In the genomic region with DNA sequence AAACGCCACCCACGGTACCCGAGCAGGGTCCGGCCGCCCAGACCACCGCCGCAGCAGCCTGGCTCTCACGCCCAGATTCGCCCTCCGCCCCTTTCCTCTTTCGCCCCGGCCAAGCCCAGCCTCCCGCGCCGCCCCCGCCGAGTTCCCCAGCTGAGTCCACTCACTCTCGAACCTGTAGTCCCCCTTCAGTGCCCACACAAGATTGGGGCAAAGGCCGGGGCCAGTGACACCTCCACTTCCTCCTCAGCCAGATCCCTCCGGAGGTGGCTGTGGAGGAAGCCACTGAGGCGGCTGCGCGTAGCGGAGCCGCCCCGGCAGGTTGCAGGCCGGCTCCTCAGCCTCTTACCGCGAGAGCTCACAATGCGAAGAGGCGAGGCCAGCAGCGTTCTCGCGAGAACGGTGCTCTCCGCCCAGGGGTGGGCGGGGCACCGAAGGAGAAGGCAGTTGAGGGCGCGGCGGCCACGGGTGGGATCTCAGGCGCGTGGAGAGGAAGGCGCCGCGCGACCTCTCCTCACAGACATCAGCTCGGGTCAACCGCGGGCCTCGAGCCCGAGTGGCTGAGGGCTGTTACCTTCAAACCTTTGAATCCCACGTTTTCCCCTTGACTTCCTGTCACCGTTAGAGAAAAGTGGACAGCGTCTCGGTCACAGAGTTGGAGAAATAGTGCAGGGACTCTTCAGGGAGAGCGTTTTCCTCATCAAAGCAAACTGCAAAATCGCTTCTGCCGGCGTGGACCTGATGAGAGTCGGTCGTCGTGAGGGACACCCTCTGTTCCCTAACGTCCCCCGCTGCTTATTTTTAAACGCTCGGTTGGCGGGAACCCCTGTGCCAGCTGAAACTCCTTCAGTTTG, we compare ENCODE assay signal across 8 cellular contexts.
DNase-seq lines count a peak whose midpoint lies in the region; ATAC-seq and TF ChIP-seq lines count a peak whose summit lies in the region.

BTBD10 (minus strand) TSS at position 295 of the 851 bp plus-strand sequence. CDS start 18,098 bp downstream, outside the sequence.

- no peaks in the 10 kb centered on the region for H3K9me3 ChIP-seq in BLaER1

- H3K27me3 ChIP-seq in BLaER1 = no peaks in the 10 kb centered on the region

- H3K27ac ChIP-seq in BLaER1 = peak within 1 kb of the TSS; percentile 92

- H3K36me3 ChIP-seq in BLaER1 = peaks cover 11% of the 10 kb centered on the region; the same call in 1 of the 2 replicates

- peaks cover 13% of the 10 kb centered on the region for H4K20me1 ChIP-seq in BLaER1

- H3K9ac ChIP-seq in BLaER1 = peak within 1 kb of the TSS; percentile 88

- H3K4me3 ChIP-seq in BLaER1 = peak within 1 kb of the TSS; percentile 96
- peak within 1 kb of the TSS; percentile 90 for H3K4me3 ChIP-seq in choroid plexus epithelial cell (ENCODE audit: low read depth, low read length)

- ATAC-seq in GM19324 (IDR thresholded peaks at IDR 0.05; ENCODE audit: low FRiP score, unreplicated experiment) = peak; percentile 98
- peak; percentile 92 for ATAC-seq in HG03460 (IDR thresholded peaks at IDR 0.05; ENCODE audit: unreplicated experiment)

- H3K4me1 ChIP-seq in BLaER1 = peaks cover 24% of the 10 kb centered on the region

- DNase-seq in NCI-H524 treated with DMSO at 0.1 percent for 48 hours (lab: John Stamatoyannopoulos, UW) = peak; percentile 51
- peak; percentile 91 for DNase-seq in activated CD4-positive, alpha-beta T cell treated with anti-CD3 and anti-CD28 coated beads for 4 hours
- peak; percentile 96 for DNase-seq in choroid plexus epithelial cell (ENCODE audit: low read depth)
- peak; percentile 97 for DNase-seq in kidney tubule cell (ENCODE audit: low spot score)
- peak; percentile 74 to 79 for DNase-seq in stimulated activated CD4-positive, alpha-beta T cell treated with anti-CD3 and anti-CD28 coated beads, Interleukin-1b, Interleukin-23, amount 100 ng/mL, for 1 hour (ENCODE audit: low read depth in 2 of 2)

- no peak for TF ChIP-seq CTCF in choroid plexus epithelial cell (conservative IDR thresholded peaks at IDR 0.05; ENCODE audit: low read depth, low read length)

- H3K4me2 ChIP-seq in BLaER1 = peak within 1 kb of the TSS; percentile 85

Comparison
In these comparisons a context has a peak if more than half of its experiments do, and no peak if none do; other contexts are left out.
1. Peak in every context shown above with its lines: DNase-seq, ATAC-seq, H3K4me3 ChIP-seq and H3K27ac ChIP-seq.